ENCODE assay signal across 15 cellular contexts in the genomic region with DNA sequence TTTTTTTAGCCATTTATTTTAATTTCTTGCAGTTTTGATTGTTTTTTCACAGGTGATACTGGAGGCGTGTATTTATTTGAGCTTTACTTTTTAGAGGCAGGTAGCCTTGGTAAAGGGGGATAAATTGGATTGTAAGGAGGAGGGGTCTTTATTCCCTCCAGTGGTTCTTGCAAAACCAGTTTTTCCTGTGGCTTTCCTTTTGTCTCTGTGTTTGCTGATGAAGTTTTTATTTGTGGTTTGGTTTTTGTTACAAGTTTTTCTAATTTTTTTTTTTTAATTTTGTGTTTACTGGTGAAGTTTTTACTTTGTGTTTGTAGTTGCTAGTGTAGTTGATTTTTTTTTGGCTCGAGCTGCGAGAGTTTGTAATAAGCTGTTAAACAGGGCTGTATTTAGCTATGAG.
"Had no signal": no experiment of that assay in that cellular context is flagged by ENCODE, and none has a peak within 500 bp of the region (broad histone marks: within the 10 kb centered on the region; RNA-seq: fewer than 3 reads in every experiment).

No MANE protein-coding gene starts in this region.

- ATAC-seq: natural killer cell; psoas muscle; right cardiac atrium; stimulated activated effector memory CD8-positive, alpha-beta T cell treated with anti-CD3 and anti-CD28 coated beads, Interleukin-12 subunit alpha, Interleukin-12 subunit beta, amount 100 ng/mL, for 72 hours had no signal

- H3K27me3 ChIP-seq: ovary, sigmoid colon, stomach, tibial artery had no signal

- DNase-seq: hypothalamus; natural killer cell; occipital lobe; ovary; posterior cingulate gyrus; psoas muscle; right cardiac atrium; sigmoid colon; stimulated activated CD4-positive, alpha-beta T cell treated with anti-CD3 and anti-CD28 coated beads, Interleukin-2, amount 100 ng/mL, for 24 hours; stimulated activated CD4-positive, alpha-beta T cell treated with anti-CD3 and anti-CD28 coated beads, Interleukin-4, amount 100 ng/mL, for 24 hours; stimulated activated naive CD4-positive, alpha-beta T cell treated with Interleukin-2 at 50 U/mL for 16 hours; stomach; tibial artery had no signal

- H3K4me3 ChIP-seq: lung, ovary, psoas muscle, sigmoid colon, stomach, tibial artery had no signal

- H3K4me1 ChIP-seq: psoas muscle had no signal

- H3K36me3 ChIP-seq: ovary, sigmoid colon, stomach had no signal
